In genomic region chr19:43618921-43619261, GRCh38 we compare ENCODE assay signal across 1 cellular context.
TF ChIP-seq lines count a peak whose summit lies in the region.

No MANE protein-coding gene starts in this region.

TF ChIP-seq in K562, 482 proteins besides CTCF, POLR2A, EP300 and RAD21 (continued from another document):
- no peak for TF ChIP-seq SFPQ (IDR thresholded peaks at IDR 0.05; ENCODE audit: low read depth, low read length)
- no peak for TF ChIP-seq XRCC5 (IDR thresholded peaks at IDR 0.05; ENCODE audit: low read depth, low read length)
- TF ChIP-seq MCM3 (IDR thresholded peaks at IDR 0.05), result no peak
- TF ChIP-seq CAMTA2 (CRISPR knock-in tag; conservative IDR thresholded peaks at IDR 0.05), result no peak
- TF ChIP-seq ZNF592 (IDR thresholded peaks at IDR 0.05), result peak; percentile 96; the same call in 1 of the 2 replicates
- no peak for TF ChIP-seq E2F5 (CRISPR knock-in tag; IDR thresholded peaks at IDR 0.05)
- no peak for TF ChIP-seq TCF7L2 (IDR thresholded peaks at IDR 0.05; ENCODE audit: low read depth, low read length)
- TF ChIP-seq CHD7 (IDR thresholded peaks at IDR 0.05; ENCODE audit: low read depth, low read length), result no peak
- TF ChIP-seq OTX1 (CRISPR knock-in tag; IDR thresholded peaks at IDR 0.05), result 0 out of 2 replicates have a peak, but pooled peaks have one; percentile 42
- no peak for TF ChIP-seq FOXK1 (CRISPR knock-in tag; IDR thresholded peaks at IDR 0.05; ENCODE audit: borderline replicate concordance)
- no peak for TF ChIP-seq SIN3B (IDR thresholded peaks at IDR 0.05; ENCODE audit: low read depth)
- TF ChIP-seq GABPB2 (CRISPR knock-in tag; conservative IDR thresholded peaks at IDR 0.05), result no peak
- no peak for TF ChIP-seq CHCHD3 (CRISPR knock-in tag; IDR thresholded peaks at IDR 0.05)
- TF ChIP-seq ZC3H8 (IDR thresholded peaks at IDR 0.05), result no peak
- TF ChIP-seq ZNF146 (CRISPR knock-in tag; IDR thresholded peaks at IDR 0.05; ENCODE audit: unreplicated experiment), result no peak
- peak; percentile 49; the same call in 1 of the 2 replicates for TF ChIP-seq DPF2 (IDR thresholded peaks at IDR 0.05)
- TF ChIP-seq TCF7 (IDR thresholded peaks at IDR 0.05; ENCODE audit: borderline replicate concordance), result no peak
- no peak for TF ChIP-seq JUND (IDR thresholded peaks at IDR 0.05; ENCODE audit: borderline replicate concordance, low read depth, low read length)
- 0 out of 3 replicates have a peak, but pooled peaks have one; percentile 6 for TF ChIP-seq JUND (tag; IDR thresholded peaks at IDR 0.05; ENCODE audit: borderline replicate concordance, low read depth, low read length)
- no peak for TF ChIP-seq GABPA (tag; conservative IDR thresholded peaks at IDR 0.05; ENCODE audit: low read depth)
- TF ChIP-seq ZNF589 (CRISPR knock-in tag; IDR thresholded peaks at IDR 0.05; ENCODE audit: low read depth), result no peak; the same call in 1 of the 2 replicates
- no peak for TF ChIP-seq SPI1 (IDR thresholded peaks at IDR 0.05; ENCODE audit: borderline replicate concordance, low read depth, low read length)
- TF ChIP-seq ZNF12 (CRISPR knock-in tag; IDR thresholded peaks at IDR 0.05), result no peak
- peak in 1 of 2 experiments; percentile 49; a peak in 1 of 4 replicates for TF ChIP-seq MLLT1 (IDR thresholded peaks at IDR 0.05)
